ENCODE assay signal across 19 cellular contexts in genomic region chr7:27871086-27871485, GRCh38.
DNase-seq lines count a peak whose midpoint lies in the region; ATAC-seq and TF ChIP-seq lines count a peak whose summit lies in the region.
"Had no signal": no experiment of that assay in that cellular context is flagged by ENCODE, and none has a peak within 500 bp of the region (broad histone marks: within the 10 kb centered on the region; RNA-seq: fewer than 3 reads in every experiment).

No MANE protein-coding gene starts in this region.

- peak overlapping the region; percentile 74 for H3K4me2 ChIP-seq in BLaER1
- no peak overlapping the region for H3K4me2 ChIP-seq in GM23338
- H3K4me2 ChIP-seq: A549 had no signal

- no peaks in the 10 kb centered on the region for H3K9me3 Mint-ChIP-seq in GM23338
- H3K9me3 Mint-ChIP-seq: CD4-positive, alpha-beta T cell; CD8-positive, alpha-beta T cell had no signal

- H3K4me3 Mint-ChIP-seq in GM23338, result no peak overlapping the region
- H3K4me3 Mint-ChIP-seq: B cell; CD4-positive, alpha-beta T cell; CD8-positive, alpha-beta T cell had no signal

- H4K20me1 ChIP-seq in BLaER1 (no peaks in the 10 kb centered on the region), GM23338 (replicated peaks; ENCODE audit: insufficient read depth) (peaks cover 7% of the 10 kb centered on the region; the same call in 1 of the 2 replicates)

- H3K4me3 ChIP-seq in BLaER1, result no peak overlapping the region
- H3K4me3 ChIP-seq in GM23338, result no peak overlapping the region
- no peak overlapping the region for H3K4me3 ChIP-seq in adrenal gland
- H3K4me3 ChIP-seq: A549 had no signal

- H3K27ac Mint-ChIP-seq in GM23338, result no peak overlapping the region
- H3K27ac Mint-ChIP-seq: B cell; CD4-positive, alpha-beta T cell; CD8-positive, alpha-beta T cell had no signal

- no peaks in the 10 kb centered on the region; the same call in 1 of the 2 replicates for H3K27me3 ChIP-seq in BLaER1
- no peaks in the 10 kb centered on the region for H3K27me3 ChIP-seq in GM23338 (ENCODE audit: insufficient read depth)
- H3K27me3 ChIP-seq in adrenal gland, result no peaks in the 10 kb centered on the region

- no peak overlapping the region for H2AFZ ChIP-seq in GM23338

- no peak overlapping the region for H3K9ac ChIP-seq in BLaER1

- 36 to 51% (median 48%) methylated on average over 3 of the region's 3 CpGs for WGBS in adrenal gland, 4 donors

- TF ChIP-seq POLR2A in adrenal gland (IDR thresholded peaks at IDR 0.05), result no peak

- DNase-seq in NCI-H524 (lab: John Stamatoyannopoulos, UW), result peak; percentile 5 to 31
- DNase-seq in NCI-H524 treated with DMSO at 0.1 percent for 48 hours (lab: John Stamatoyannopoulos, UW), result no peak
- DNase-seq in GM23338 (ENCODE audit: low spot score), result no peak
- DNase-seq in adrenal gland, result peak; percentile 62 to 91 (median 68)
- DNase-seq in activated T-cell treated with anti-CD3 and anti-CD28 coated beads for 4 hours, result no peak
- DNase-seq in KBM-7, result no peak
- DNase-seq: AML-193; Caco-2; Calu3; CD4-positive, alpha-beta T cell; CD8-positive, alpha-beta T cell; DMS79 treated with DMSO at 0.1 percent for 48 hours; GF-D8 had no signal

- 0 out of 2 replicates have a peak overlapping the region, but pooled peaks have one; percentile 68 for H3K27ac ChIP-seq in BLaER1
- 0 out of 2 replicates have a peak overlapping the region, but pooled peaks have one; percentile 45 for H3K27ac ChIP-seq in GM23338 (ENCODE audit: low read depth)
- peak overlapping the region; percentile 13 to 86 (median 53) for H3K27ac ChIP-seq in adrenal gland
- H3K27ac ChIP-seq: 22Rv1, A549, C4-2B had no signal

- no peaks in the 10 kb centered on the region for H3F3A ChIP-seq in GM23338 (replicated peaks; ENCODE audit: low read depth)

- no peak for ATAC-seq in GM23338
- ATAC-seq in GM18867 (IDR thresholded peaks at IDR 0.05; ENCODE audit: unreplicated experiment), result no peak
- ATAC-seq: A549; CD8-positive, alpha-beta T cell had no signal

- peaks cover 30% of the 10 kb centered on the region for H3K4me1 Mint-ChIP-seq in GM23338

- peaks cover 98% of the 10 kb centered on the region for H3K4me1 ChIP-seq in BLaER1
- peaks cover 11% of the 10 kb centered on the region for H3K4me1 ChIP-seq in GM23338 (ENCODE audit: insufficient read depth)
- peaks cover 45 to 49% of the 10 kb centered on the region in 2 donors for H3K4me1 ChIP-seq in adrenal gland (replicated peaks in 1 of 2)
- H3K4me1 ChIP-seq: Caco-2 had no signal

- no peaks in the 10 kb centered on the region for H3K79me2 ChIP-seq in GM23338 (replicated peaks; ENCODE audit: insufficient read depth)

- intact Hi-C loops in adrenal gland (cut with DNase I), result no loop called here

- H3K27me3 Mint-ChIP-seq in GM23338 (ENCODE audit: insufficient read depth, low read depth, poor library complexity), result peaks cover 9% of the 10 kb centered on the region
- H3K27me3 Mint-ChIP-seq: B cell; CD4-positive, alpha-beta T cell had no signal

- peaks cover 4% of the 10 kb centered on the region; the same call in 1 of the 2 replicates for H3K9me3 ChIP-seq in BLaER1
- no peaks in the 10 kb centered on the region for H3K9me3 ChIP-seq in adrenal gland (replicated peaks in 1 of 3)
- H3K9me3 ChIP-seq: A549, Caco-2 had no signal

- in situ Hi-C loops in KBM-7 (cut with MboI; ENCODE audit: low pct_unique_long_range_greater_than_20kb, low sequenced_read_pairs), result no loop called here

- H3K36me3 ChIP-seq in BLaER1, result no peaks in the 10 kb centered on the region
- H3K36me3 ChIP-seq in GM23338 (ENCODE audit: insufficient read depth), result no peaks in the 10 kb centered on the region
- H3K36me3 ChIP-seq in adrenal gland (replicated peaks in 1 of 2), result no peaks in the 10 kb centered on the region

- 0 out of 2 replicates have a peak, but pooled peaks cover 7% of the 10 kb centered on the region for H3K9me2 ChIP-seq in GM23338 (ENCODE audit: insufficient read depth)

- no peaks in the 10 kb centered on the region for H3K36me3 Mint-ChIP-seq in GM23338 (ENCODE audit: low read depth)
- H3K36me3 Mint-ChIP-seq: CD8-positive, alpha-beta T cell had no signal

- no peak for TF ChIP-seq CTCF in GM23338 (conservative IDR thresholded peaks at IDR 0.05; ENCODE audit: low read depth in 2 of 2)
- no peak for TF ChIP-seq CTCF in adrenal gland (IDR thresholded peaks at IDR 0.05)

TF ChIP-seq in GM23338, 12 proteins besides CTCF, POLR2A, EP300 and RAD21 (continues in another document):
- TF ChIP-seq ZNF462 (CRISPR knock-in tag; IDR thresholded peaks at IDR 0.05), result no peak
- TF ChIP-seq ZNF114 (CRISPR knock-in tag; IDR thresholded peaks at IDR 0.05), result no peak
- no peak for TF ChIP-seq ETS1 (IDR thresholded peaks at IDR 0.05)
- TF ChIP-seq EZH2 (IDR thresholded peaks at IDR 0.05; ENCODE audit: low read depth, unreplicated experiment), result no peak
- no peak for TF ChIP-seq CREB1 (CRISPR knock-in tag; IDR thresholded peaks at IDR 0.05; ENCODE audit: low read depth)
- TF ChIP-seq STAT1 (IDR thresholded peaks at IDR 0.05; ENCODE audit: unreplicated experiment), result no peak

Comparison
In these comparisons a context has a peak if more than half of its experiments do, and no peak if none do; other contexts are left out.
1. DNase-seq: peak in NCI-H524 (2 of 2) and adrenal gland (7 of 7); none in NCI-H524 treated with DMSO at 0.1 percent for 48 hours (single experiment), GM23338 (single experiment), activated T-cell treated with anti-CD3 and anti-CD28 coated beads for 4 hours (single experiment) and KBM-7 (single experiment).
2. Peak in every context shown above with its lines, with median percentiles within 50 percentile points of each other: H3K27ac ChIP-seq.